ENCODE assay signal across 8 cellular contexts in genomic region chr20:25408170-25408547, GRCh38. TPM values are rescaled to one million over a fixed set of nuclear protein-coding genes. Genes with fewer than 3 reads are reported as not detected.
DNase-seq lines count a peak whose midpoint lies in the region; ATAC-seq, FAIRE-seq and TF ChIP-seq lines count a peak whose summit lies in the region.

No MANE protein-coding gene starts in this region.

- ATAC-seq in PC-3 (peak; percentile 7; the same call in 1 of the 2 replicates), GM21825 (IDR thresholded peaks at IDR 0.05; ENCODE audit: unreplicated experiment) (no peak)

- peak overlapping the region; percentile 53 for H3K4ac ChIP-seq in trophoblast cell (ENCODE audit: low read depth, low read length)

- H3K36me3 ChIP-seq in GM06990 (ENCODE audit: control insufficient read depth, insufficient read depth, low read length) = no peaks in the 10 kb centered on the region
- H3K36me3 ChIP-seq in PC-3 (ENCODE audit: low read depth, low read length) = peaks cover 9% of the 10 kb centered on the region; the same call in 1 of the 2 replicates
- H3K36me3 ChIP-seq in trophoblast cell (ENCODE audit: control insufficient read depth in 1 of 2, insufficient read depth in 2 of 2, low read length in 2 of 2) = peaks cover 3 to 4% of the 10 kb centered on the region in 2 experiments

- H3K23ac ChIP-seq in trophoblast cell (ENCODE audit: low read length) = no peak overlapping the region

- no peak overlapping the region for H4K8ac ChIP-seq in trophoblast cell (ENCODE audit: low read depth, low read length)

- H2BK5ac ChIP-seq in trophoblast cell (ENCODE audit: low read depth, low read length, poor library complexity) = no peak overlapping the region

- H3K4me1 ChIP-seq in PC-3 (ENCODE audit: insufficient read depth, low read length) (peaks cover 18% of the 10 kb centered on the region), trophoblast cell (ENCODE audit: control insufficient read depth in 1 of 2, insufficient read depth in 2 of 2, low read length in 2 of 2) (peaks cover 0 to 2% of the 10 kb centered on the region in 2 experiments)

- H4K91ac ChIP-seq in trophoblast cell (ENCODE audit: low read depth, low read length) = no peak overlapping the region

- H3K9me3 ChIP-seq in PC-3 (ENCODE audit: low read length) (peaks cover 3% of the 10 kb centered on the region; the same call in 1 of the 2 replicates), trophoblast cell (ENCODE audit: insufficient read depth, low read depth, low read length) (peaks cover under 1% of the 10 kb centered on the region)

- no peak overlapping the region for H4K12ac ChIP-seq in trophoblast cell (ENCODE audit: low read depth, low read length)

- BruUV-seq in PC-3 (replicated peaks; lab: Mats Ljungman, UMichigan) = no TSS peak

- no peak overlapping the region for H3K14ac ChIP-seq in trophoblast cell (ENCODE audit: low read length)

- CTCF ChIA-PET in PC-3 (lab: Charles Lee) = no interaction called here

- no peak overlapping the region for H2BK12ac ChIP-seq in trophoblast cell (ENCODE audit: low read length)

- H3K4me3 ChIP-seq in GM06990 (replicated peaks; ENCODE audit: low read depth, low read length) (peak overlapping the region; percentile 95), PC-3 (ENCODE audit: low read length) (peak overlapping the region; percentile 91), epithelial cell of proximal tubule (ENCODE audit: low read depth, low read length) (peak overlapping the region; percentile 63), trophoblast cell (ENCODE audit: low read depth, low read length) (peak overlapping the region; percentile 92)

- no peaks in the 10 kb centered on the region for H3F3A ChIP-seq in PC-3 (ENCODE audit: low read length, unreplicated experiment)

- no peak for FAIRE-seq in HTR-8/SVneo (lab: Jason Lieb, UNC)

- peaks cover 6% of the 10 kb centered on the region for H3K79me1 ChIP-seq in trophoblast cell (ENCODE audit: low read length)

- no peak overlapping the region for H2AK5ac ChIP-seq in trophoblast cell (ENCODE audit: low read length)

- H3K27ac ChIP-seq in PC-3 (ENCODE audit: low read length) = peak overlapping the region; percentile 62
- H3K27ac ChIP-seq in trophoblast cell (ENCODE audit: low read depth, low read length) = no peak overlapping the region

- DNase-seq in GM06990 (ENCODE audit: extremely low read depth, insufficient read length) (no peak), PC-3 (no peak), epithelial cell of proximal tubule (ENCODE audit: low read depth) (no peak), trophoblast cell (no peak), medulla oblongata (ENCODE audit: extremely low spot score) (no peak), HTR-8/SVneo (ENCODE audit: insufficient read length, low spot score) (no peak), NCI-H146 treated with DMSO at 0.1 percent for 48 hours (lab: John Stamatoyannopoulos, UW; ENCODE audit: unreplicated experiment) (no peak)

- H3K79me2 ChIP-seq in PC-3 (ENCODE audit: low read length) (peaks cover 51% of the 10 kb centered on the region), trophoblast cell (ENCODE audit: control insufficient read depth, insufficient read depth, low read length, poor library complexity) (peaks cover 7% of the 10 kb centered on the region)

- H4K20me1 ChIP-seq in PC-3 (ENCODE audit: low read length) = no peaks in the 10 kb centered on the region

- TF ChIP-seq CTCF in GM06990 (IDR thresholded peaks at IDR 0.05; ENCODE audit: insufficient read depth, low read length, poor library complexity, severe bottlenecking) (no peak), PC-3 (conservative IDR thresholded peaks at IDR 0.05; ENCODE audit: low read depth, low read length) (no peak), epithelial cell of proximal tubule (conservative IDR thresholded peaks at IDR 0.05; ENCODE audit: low read depth, low read length) (no peak)

- no peak overlapping the region for H3K18ac ChIP-seq in trophoblast cell (ENCODE audit: low read length)

- POLR2A ChIA-PET in PC-3 (lab: Charles Lee; ENCODE audit: unreplicated experiment) = interaction anchor here (0.6 kb wide), 2 partner anchors 9 to 181 kb away, joined by 3 to 6 read pairs; no protein-coding TSS in a partner anchor

- H3K27me3 ChIP-seq in GM06990 (replicated peaks; ENCODE audit: control insufficient read depth, insufficient read depth, low read length) = no peaks in the 10 kb centered on the region
- H3K27me3 ChIP-seq in PC-3 (ENCODE audit: low read length) = no peaks in the 10 kb centered on the region
- no peaks in the 10 kb centered on the region for H3K27me3 ChIP-seq in trophoblast cell (ENCODE audit: insufficient read depth, low read length)

- H3K4me2 ChIP-seq in PC-3 (ENCODE audit: low read length) = peak overlapping the region; percentile 97
- peak overlapping the region; percentile 86 for H3K4me2 ChIP-seq in trophoblast cell (ENCODE audit: low read length)

- peak overlapping the region; percentile 88 for H2AFZ ChIP-seq in PC-3 (ENCODE audit: low read length)
- peak overlapping the region; percentile 17 for H2AFZ ChIP-seq in trophoblast cell (ENCODE audit: insufficient read depth, low read length, poor library complexity)

- no peaks in the 10 kb centered on the region for H3K9me2 ChIP-seq in PC-3 (replicated peaks; ENCODE audit: low read length)

- no peak overlapping the region for H2BK120ac ChIP-seq in trophoblast cell (ENCODE audit: insufficient read depth, low read length, poor library complexity)

- no CpG with 5 or more reads among the region's 4 CpGs for WGBS in trophoblast cell (ENCODE audit: extremely low coverage, insufficient coverage, insufficient read length)

- intact Hi-C loops in PC-3 (cut with micrococcal nuclease) = no loop called here

- H3K9ac ChIP-seq in PC-3 (ENCODE audit: low read length) (peak overlapping the region; percentile 97), trophoblast cell (ENCODE audit: low read length) (peak overlapping the region; percentile 89)

RNA-seq across cellular contexts. Expression of gene GINS1, which starts 0.7 kb away (rescaled TPM):
- total RNA-seq in PC-3 (2014; rRNA removed) (27.5 and 28.1 TPM in 2 replicates), epithelial cell of proximal tubule (34.9 and 44.1 TPM in 2 replicates)
- 14.3 and 14.7 TPM in 2 replicates for polyA plus RNA-seq in trophoblast cell (2013)

RNA-seq across cellular contexts. Expression of gene ABHD12, which starts 17.5 kb away (rescaled TPM):
- total RNA-seq in PC-3 (2014; rRNA removed) = 48.3 and 64.2 TPM in 2 replicates
- total RNA-seq in epithelial cell of proximal tubule = 60.3 and 79.3 TPM in 2 replicates
- 66.8 and 67.8 TPM in 2 replicates for polyA plus RNA-seq in trophoblast cell (2013)
